Comparison of ENCODE assay signal across 9 cellular contexts in the genomic region with DNA sequence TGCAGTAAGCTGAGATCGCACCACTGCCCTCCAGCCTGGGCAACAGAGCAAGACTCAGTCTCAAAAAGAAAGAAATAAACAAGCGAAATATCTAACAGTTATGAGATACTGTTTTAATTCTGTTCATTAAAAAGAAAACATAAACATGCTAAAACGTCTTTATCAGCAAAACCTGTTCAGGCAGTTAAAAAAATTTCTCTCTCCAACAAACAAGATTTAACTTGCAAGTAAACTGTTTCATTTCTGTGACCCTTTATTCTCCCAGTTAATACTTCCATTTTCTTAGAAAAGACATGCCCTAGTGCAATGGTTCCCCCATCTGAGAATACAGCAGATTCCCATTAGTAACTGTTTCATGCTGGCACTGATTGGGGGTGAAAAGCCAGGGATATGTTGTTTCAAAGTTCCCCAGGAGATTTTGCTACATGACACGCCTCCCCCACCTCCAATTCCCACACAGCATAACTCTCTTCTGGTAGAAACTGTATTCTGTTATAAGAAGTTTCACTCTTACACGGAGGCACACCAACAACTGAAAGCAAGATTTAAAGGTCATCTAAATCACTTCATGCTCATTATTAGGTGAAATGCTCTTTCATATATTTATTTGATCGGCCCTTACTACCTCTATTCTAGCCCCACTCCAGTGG. TPM values are rescaled to one million over a fixed set of nuclear protein-coding genes. Genes with fewer than 3 reads are reported as not detected.
DNase-seq lines count a peak whose midpoint lies in the region; ATAC-seq and TF ChIP-seq lines count a peak whose summit lies in the region.
"Had no signal": no experiment of that assay in that cellular context is flagged by ENCODE, and none has a peak within 500 bp of the region (broad histone marks: within the 10 kb centered on the region; RNA-seq: fewer than 3 reads in every experiment).

No MANE protein-coding gene starts in this region.

- H3K36me3 ChIP-seq in spleen (peaks cover 0 to 24% (median 0%) of the 10 kb centered on the region in 6 donors), SK-N-SH (replicated peaks in 1 of 2; ENCODE audit: control insufficient read depth in 1 of 2, insufficient read depth in 2 of 2, low read length in 1 of 2) (no peaks in the 10 kb centered on the region)

- no peak for TF ChIP-seq POLR2A in spleen (IDR thresholded peaks at IDR 0.05)

- no peaks in the 10 kb centered on the region for H3K9me3 ChIP-seq in spleen
- H3K9me3 ChIP-seq in SK-N-SH: no peaks in the 10 kb centered on the region

- H3K4me3 Mint-ChIP-seq in activated naive CD8-positive, alpha-beta T cell treated with anti-CD3 and anti-CD28 coated beads, Interleukin-2, amount 10 ng/mL, durations not matched to agents 7 days and 5 days: peak overlapping the region; percentile 73

- TF ChIP-seq RAD21 in SK-N-SH (IDR thresholded peaks at IDR 0.05; ENCODE audit: low read length): no peak

- no peak overlapping the region for H2AFZ ChIP-seq in SK-N-SH (ENCODE audit: low read depth)

- peak overlapping the region in 1 of 8 donors; percentile 14 for H3K4me3 ChIP-seq in spleen
- H3K4me3 ChIP-seq in SK-N-SH (ENCODE audit: low read depth in 2 of 2, low read length in 1 of 2): no peak overlapping the region

- H4K20me1 ChIP-seq in SK-N-SH (ENCODE audit: insufficient read depth): no peaks in the 10 kb centered on the region

- H3K9ac ChIP-seq in SK-N-SH: no peak overlapping the region

- H3K4me1 Mint-ChIP-seq in activated naive CD8-positive, alpha-beta T cell treated with anti-CD3 and anti-CD28 coated beads, Interleukin-2, amount 10 ng/mL, durations not matched to agents 7 days and 5 days: peaks cover 65% of the 10 kb centered on the region

- H3K27ac Mint-ChIP-seq in activated naive CD8-positive, alpha-beta T cell treated with anti-CD3 and anti-CD28 coated beads, Interleukin-2, amount 10 ng/mL, durations not matched to agents 7 days and 5 days: peak overlapping the region; percentile 81

- H3K4me1 ChIP-seq in spleen (peaks cover 41 to 100% (median 81%) of the 10 kb centered on the region in 6 donors), SK-N-SH (ENCODE audit: control insufficient read depth in 1 of 2, insufficient read depth in 2 of 2, low read depth in 1 of 2, low read length in 1 of 2) (no peaks in the 10 kb centered on the region; a peak in 2 of 4 replicates)

- WGBS in spleen, 5 donors: 52 to 63% (median 62%) methylated on average over 6 of the region's 6 CpGs
- WGBS in SK-N-SH (ENCODE audit: low lambda C conversion rate): 93% methylated on average over 6 of the region's 6 CpGs

- DNase-seq in activated naive CD8-positive, alpha-beta T cell treated with anti-CD3 and anti-CD28 coated beads, Interleukin-2, amount 10 ng/mL, durations not matched to agents 7 days and 5 days: no peak
- DNase-seq in spleen: no peak
- no peak for DNase-seq in SK-N-SH
- DNase-seq in glomerular visceral epithelial cell (ENCODE audit: extremely low spot score): no peak
- DNase-seq in SHP77 (lab: John Stamatoyannopoulos, UW): no peak
- DNase-seq in activated gamma-delta T cell (lab: John Stamatoyannopoulos, UW): no peak

- no peaks in the 10 kb centered on the region for H3K9me3 Mint-ChIP-seq in activated naive CD8-positive, alpha-beta T cell treated with anti-CD3 and anti-CD28 coated beads, Interleukin-2, amount 10 ng/mL, durations not matched to agents 7 days and 5 days

- no peaks in the 10 kb centered on the region for H3K9me2 ChIP-seq in SK-N-SH

- H3K27me3 Mint-ChIP-seq in activated naive CD8-positive, alpha-beta T cell treated with anti-CD3 and anti-CD28 coated beads, Interleukin-2, amount 10 ng/mL, durations not matched to agents 7 days and 5 days: no peaks in the 10 kb centered on the region

- H3K27ac ChIP-seq in spleen: peak overlapping the region; percentile 17 to 73 (median 43)
- H3K27ac ChIP-seq in SK-N-SH (ENCODE audit: low read depth in 2 of 2, low read length in 1 of 2): no peak overlapping the region

- POLR2A ChIA-PET in activated naive CD8-positive, alpha-beta T cell treated with anti-CD3 and anti-CD28 coated beads, Interleukin-2, amount 10 ng/mL, durations not matched to agents 7 days and 5 days (lab: Charles Lee): interaction anchor here (0.7 to 1.8 kb wide), 2 partner anchors 9 to 68 kb away, joined by 3 to 6 read pairs; no protein-coding TSS in a partner anchor
- POLR2A ChIA-PET in SK-N-SH (lab: Yijun Ruan, JAX): no interaction called here

- no peaks in the 10 kb centered on the region for H3F3A ChIP-seq in SK-N-SH (replicated peaks; ENCODE audit: insufficient read depth)

- ATAC-seq in GM19324 (IDR thresholded peaks at IDR 0.05; ENCODE audit: low FRiP score, unreplicated experiment) (peak; percentile 52), HG03025 (IDR thresholded peaks at IDR 0.05; ENCODE audit: low FRiP score, unreplicated experiment) (peak; percentile 65)
- ATAC-seq in activated naive CD8-positive, alpha-beta T cell treated with anti-CD3 and anti-CD28 coated beads, Interleukin-2, amount 10 ng/mL, durations not matched to agents 7 days and 5 days (ENCODE audit: low read depth): peak; percentile 43
- ATAC-seq: Panc1 had no signal

- H3K27me3 ChIP-seq in spleen (replicated peaks in 1 of 7): no peaks in the 10 kb centered on the region
- no peaks in the 10 kb centered on the region for H3K27me3 ChIP-seq in SK-N-SH (ENCODE audit: insufficient read depth)

- H3K36me3 Mint-ChIP-seq in activated naive CD8-positive, alpha-beta T cell treated with anti-CD3 and anti-CD28 coated beads, Interleukin-2, amount 10 ng/mL, durations not matched to agents 7 days and 5 days: peaks cover 29% of the 10 kb centered on the region

- TF ChIP-seq CTCF in spleen (IDR thresholded peaks at IDR 0.05 in 8 of 11, conservative IDR thresholded peaks at IDR 0.05 in 3 of 11): no peak
- no peak for TF ChIP-seq CTCF in SK-N-SH (IDR thresholded peaks at IDR 0.05)

- CTCF ChIA-PET in SK-N-SH (lab: Yijun Ruan, JAX): interaction anchor here (0.9 to 1.0 kb wide), 2 partner anchors 11 to 217 kb away, joined by 3 to 4 read pairs; no protein-coding TSS in a partner anchor

- no peak overlapping the region for H3K4me2 ChIP-seq in SK-N-SH

- no peak for TF ChIP-seq EP300 in SK-N-SH (IDR thresholded peaks at IDR 0.05; ENCODE audit: borderline replicate concordance in 1 of 2, low read depth in 1 of 2, low read length in 1 of 2)

- intact Hi-C loops in spleen (cut with DNase I; ENCODE audit: low total_unique reads): no loop called here

- peaks cover 12% of the 10 kb centered on the region for H3K79me2 ChIP-seq in SK-N-SH (ENCODE audit: insufficient read depth)

TF ChIP-seq in SK-N-SH, 30 proteins besides CTCF, POLR2A, EP300 and RAD21:
- TF ChIP-seq, protein P1, sequence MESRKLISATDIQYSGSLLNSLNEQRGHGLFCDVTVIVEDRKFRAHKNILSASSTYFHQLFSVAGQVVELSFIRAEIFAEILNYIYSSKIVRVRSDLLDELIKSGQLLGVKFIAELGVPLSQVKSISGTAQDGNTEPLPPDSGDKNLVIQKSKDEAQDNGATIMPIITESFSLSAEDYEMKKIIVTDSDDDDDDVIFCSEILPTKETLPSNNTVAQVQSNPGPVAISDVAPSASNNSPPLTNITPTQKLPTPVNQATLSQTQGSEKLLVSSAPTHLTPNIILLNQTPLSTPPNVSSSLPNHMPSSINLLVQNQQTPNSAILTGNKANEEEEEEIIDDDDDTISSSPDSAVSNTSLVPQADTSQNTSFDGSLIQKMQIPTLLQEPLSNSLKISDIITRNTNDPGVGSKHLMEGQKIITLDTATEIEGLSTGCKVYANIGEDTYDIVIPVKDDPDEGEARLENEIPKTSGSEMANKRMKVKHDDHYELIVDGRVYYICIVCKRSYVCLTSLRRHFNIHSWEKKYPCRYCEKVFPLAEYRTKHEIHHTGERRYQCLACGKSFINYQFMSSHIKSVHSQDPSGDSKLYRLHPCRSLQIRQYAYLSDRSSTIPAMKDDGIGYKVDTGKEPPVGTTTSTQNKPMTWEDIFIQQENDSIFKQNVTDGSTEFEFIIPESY (IDR thresholded peaks at IDR 0.05; ENCODE audit: borderline replicate concordance, low read depth): no peak
- TF ChIP-seq TAF1 (IDR thresholded peaks at IDR 0.05; ENCODE audit: borderline replicate concordance, low read depth, low read length) (no peak), YY1 (IDR thresholded peaks at IDR 0.05; ENCODE audit: low read depth) (no peak), JUND (IDR thresholded peaks at IDR 0.05) (no peak), TCF12 (IDR thresholded peaks at IDR 0.05) (no peak)

RNA-seq across cellular contexts. Expression of a gene that starts 24.4 kb away (rescaled TPM):
- 100 to 1,000 TPM; 134 to 142 TPM for total RNA-seq in activated naive CD8-positive, alpha-beta T cell treated with anti-CD3 and anti-CD28 coated beads, Interleukin-2, amount 10 ng/mL, durations not matched to agents 7 days and 5 days
- total RNA-seq in spleen: 100 to 1,000 TPM; 107 to 146 (median 124) TPM
- 10 to 100 TPM; 18.0 to 33.7 (median 28.3) TPM for polyA plus RNA-seq in spleen
- polyA plus RNA-seq in SK-N-SH (2012; rRNA removed): 11.1 and 11.6 TPM in 2 replicates
- polyA plus RNA-seq in SK-N-SH (2012; cell fraction: cytosol; rRNA removed): 12.5 and 13.6 TPM in 2 replicates
- 6.1 and 12.7 TPM in 2 replicates for polyA plus RNA-seq in SK-N-SH (2012; cell fraction: nucleus; rRNA removed)

Comparison
In these comparisons a context has a peak if more than half of its experiments do, and no peak if none do; other contexts are left out.
1. H3K27ac ChIP-seq: peak in spleen (8 of 8); none in SK-N-SH (0 of 2).
2. Peak in every context shown above with its lines, with median percentiles within 50 percentile points of each other: ATAC-seq.